20 cellular contexts compared by ENCODE assay signal in genomic region chr5:112586596-112587062, GRCh38.
DNase-seq lines count a peak whose midpoint lies in the region; ATAC-seq and TF ChIP-seq lines count a peak whose summit lies in the region.
"Had no signal": no experiment of that assay in that cellular context is flagged by ENCODE, and none has a peak within 500 bp of the region (broad histone marks: within the 10 kb centered on the region; RNA-seq: fewer than 3 reads in every experiment).

No MANE protein-coding gene starts in this region.

- no peak overlapping the region for H3K27ac Mint-ChIP-seq in activated B cell treated with CpG ODN at 0.5 μM for 24 hours
- no peak overlapping the region for H3K27ac Mint-ChIP-seq in stimulated activated naive B cell treated with anti-CD40 and anti-IgM and Interleukin-4, amounts not matched to agents 10 μg/mL and 1 μg/mL and 100 μg/mL, for 72 hours
- no peak overlapping the region for H3K27ac Mint-ChIP-seq in activated CD4-positive, alpha-beta T cell treated with anti-CD3 and anti-CD28 coated beads, Interleukin-2, amount 10 ng/mL, durations not matched to agents 7 days and 5 days
- H3K27ac Mint-ChIP-seq: activated CD8-positive, alpha-beta T cell treated with anti-CD3 and anti-CD28 coated beads, Interleukin-2, amount 10 ng/mL, durations not matched to agents 7 days and 5 days; activated naive CD8-positive, alpha-beta T cell treated with anti-CD3 and anti-CD28 coated beads for 36 hours; HFFc6; mesothelial cell of epicardium had no signal

- peak overlapping the region; percentile 38 for H3K4me3 Mint-ChIP-seq in activated B cell treated with CpG ODN at 0.5 μM for 24 hours
- peak overlapping the region in 1 of 2 donors; percentile 72 for H3K4me3 Mint-ChIP-seq in stimulated activated naive B cell treated with anti-CD40 and anti-IgM and Interleukin-4, amounts not matched to agents 10 μg/mL and 1 μg/mL and 100 μg/mL, for 72 hours
- H3K4me3 Mint-ChIP-seq in activated CD4-positive, alpha-beta T cell treated with anti-CD3 and anti-CD28 coated beads, Interleukin-2, amount 10 ng/mL, durations not matched to agents 7 days and 5 days = no peak overlapping the region
- H3K4me3 Mint-ChIP-seq: activated CD8-positive, alpha-beta T cell treated with anti-CD3 and anti-CD28 coated beads, Interleukin-2, amount 10 ng/mL, durations not matched to agents 7 days and 5 days; activated naive CD8-positive, alpha-beta T cell treated with anti-CD3 and anti-CD28 coated beads for 36 hours; HFFc6; mesothelial cell of epicardium had no signal

- H3K36me3 Mint-ChIP-seq in activated B cell treated with CpG ODN at 0.5 μM for 24 hours (ENCODE audit: low read depth) = no peaks in the 10 kb centered on the region
- no peaks in the 10 kb centered on the region for H3K36me3 Mint-ChIP-seq in stimulated activated naive B cell treated with anti-CD40 and anti-IgM and Interleukin-4, amounts not matched to agents 10 μg/mL and 1 μg/mL and 100 μg/mL, for 72 hours
- no peaks in the 10 kb centered on the region for H3K36me3 Mint-ChIP-seq in activated CD4-positive, alpha-beta T cell treated with anti-CD3 and anti-CD28 coated beads, Interleukin-2, amount 10 ng/mL, durations not matched to agents 7 days and 5 days (ENCODE audit: low read depth)
- H3K36me3 Mint-ChIP-seq: activated naive CD8-positive, alpha-beta T cell treated with anti-CD3 and anti-CD28 coated beads for 36 hours had no signal

- CTCF ChIA-PET in activated B cell treated with CpG ODN at 0.5 μM for 24 hours (lab: Charles Lee) = no interaction called here
- CTCF ChIA-PET in activated CD4-positive, alpha-beta T cell treated with anti-CD3 and anti-CD28 coated beads, Interleukin-2, amount 10 ng/mL, durations not matched to agents 7 days and 5 days (lab: Charles Lee) = interaction anchor here (0.9 kb wide), 1 partner anchor 16 kb away, joined by 3 read pairs; no protein-coding TSS in a partner anchor

- H3K9me3 Mint-ChIP-seq in activated B cell treated with CpG ODN at 0.5 μM for 24 hours = no peaks in the 10 kb centered on the region
- peaks cover 0 to 1% of the 10 kb centered on the region in 2 donors for H3K9me3 Mint-ChIP-seq in stimulated activated naive B cell treated with anti-CD40 and anti-IgM and Interleukin-4, amounts not matched to agents 10 μg/mL and 1 μg/mL and 100 μg/mL, for 72 hours
- no peaks in the 10 kb centered on the region for H3K9me3 Mint-ChIP-seq in activated CD4-positive, alpha-beta T cell treated with anti-CD3 and anti-CD28 coated beads, Interleukin-2, amount 10 ng/mL, durations not matched to agents 7 days and 5 days
- H3K9me3 Mint-ChIP-seq: HFFc6 had no signal

- H3K36me3 ChIP-seq in heart right ventricle = no peaks in the 10 kb centered on the region

- peak; percentile 71 for ATAC-seq in HG03342 (IDR thresholded peaks at IDR 0.05; ENCODE audit: unreplicated experiment)
- peak; percentile 97 for ATAC-seq in activated B cell treated with CpG ODN at 0.5 μM for 24 hours (ENCODE audit: low read depth)
- ATAC-seq in stimulated activated naive B cell treated with anti-CD40 and anti-IgM and Interleukin-4, amounts not matched to agents 10 μg/mL and 1 μg/mL and 100 μg/mL, for 72 hours (replicated peaks) = peak; percentile 87 to 97
- no peak for ATAC-seq in heart right ventricle
- ATAC-seq: activated CD8-positive, alpha-beta T cell treated with anti-CD3 and anti-CD28 coated beads, Interleukin-2, amount 10 ng/mL, durations not matched to agents 7 days and 5 days; left colon had no signal

- no peaks in the 10 kb centered on the region for H3K27me3 ChIP-seq in heart right ventricle
- H3K27me3 ChIP-seq: testis had no signal

- 80 to 83% methylated on average over 8 of the region's 8 CpGs for WGBS in heart right ventricle, 2 donors

- POLR2A ChIA-PET in activated B cell treated with CpG ODN at 0.5 μM for 24 hours (lab: Charles Lee) = interaction anchor here (0.6 kb wide), 1 partner anchor 34 kb away, joined by 3 read pairs; no protein-coding TSS in a partner anchor
- POLR2A ChIA-PET in activated CD4-positive, alpha-beta T cell treated with anti-CD3 and anti-CD28 coated beads, Interleukin-2, amount 10 ng/mL, durations not matched to agents 7 days and 5 days (lab: Charles Lee) = no interaction called here

- H3K4me1 ChIP-seq in heart right ventricle = no peaks in the 10 kb centered on the region
- H3K4me1 ChIP-seq: testis had no signal

- peaks cover 0 to 6% (median 0%) of the 10 kb centered on the region in 11 donors for H3K9me3 ChIP-seq in heart right ventricle
- H3K9me3 ChIP-seq: testis had no signal

- no peak overlapping the region for H3K27ac ChIP-seq in heart right ventricle
- H3K27ac ChIP-seq: 22Rv1, testis, VCaP had no signal

- intact Hi-C loops in activated B cell treated with CpG ODN at 0.5 μM for 24 hours (cut with micrococcal nuclease) = loop anchor here (1.0 to 2.0 kb wide), 2 partner anchors 8 to 18 kb away; no protein-coding TSS in a partner anchor
- intact Hi-C loops in heart right ventricle (cut with DNase I) = no loop called here

- H3K4me1 Mint-ChIP-seq in activated B cell treated with CpG ODN at 0.5 μM for 24 hours = peaks cover 37% of the 10 kb centered on the region
- peaks cover 20 to 23% of the 10 kb centered on the region in 2 donors for H3K4me1 Mint-ChIP-seq in stimulated activated naive B cell treated with anti-CD40 and anti-IgM and Interleukin-4, amounts not matched to agents 10 μg/mL and 1 μg/mL and 100 μg/mL, for 72 hours
- no peaks in the 10 kb centered on the region for H3K4me1 Mint-ChIP-seq in activated CD4-positive, alpha-beta T cell treated with anti-CD3 and anti-CD28 coated beads, Interleukin-2, amount 10 ng/mL, durations not matched to agents 7 days and 5 days
- H3K4me1 Mint-ChIP-seq: activated naive CD8-positive, alpha-beta T cell treated with anti-CD3 and anti-CD28 coated beads for 36 hours had no signal

- no peak overlapping the region for H3K4me3 ChIP-seq in heart right ventricle
- H3K4me3 ChIP-seq: testis had no signal

- no peaks in the 10 kb centered on the region for H3K27me3 Mint-ChIP-seq in activated B cell treated with CpG ODN at 0.5 μM for 24 hours
- peaks cover 25 to 26% of the 10 kb centered on the region in 2 donors for H3K27me3 Mint-ChIP-seq in stimulated activated naive B cell treated with anti-CD40 and anti-IgM and Interleukin-4, amounts not matched to agents 10 μg/mL and 1 μg/mL and 100 μg/mL, for 72 hours
- peaks cover 5% of the 10 kb centered on the region for H3K27me3 Mint-ChIP-seq in activated CD4-positive, alpha-beta T cell treated with anti-CD3 and anti-CD28 coated beads, Interleukin-2, amount 10 ng/mL, durations not matched to agents 7 days and 5 days
- H3K27me3 Mint-ChIP-seq: activated naive CD8-positive, alpha-beta T cell treated with anti-CD3 and anti-CD28 coated beads for 36 hours had no signal

- DNase-seq in NCI-H82 (lab: John Stamatoyannopoulos, UW) (peak; percentile 2), NCI-H82 treated with DMSO at 0.1 percent for 48 hours (lab: John Stamatoyannopoulos, UW; ENCODE audit: unreplicated experiment) (no peak), activated B cell treated with CpG ODN at 0.5 μM for 24 hours (peak; percentile 52), heart right ventricle (no peak), SHP77 (lab: John Stamatoyannopoulos, UW) (no peak)
- peak; percentile 59 for DNase-seq in stimulated activated naive B cell treated with anti-CD40 and anti-IgM and Interleukin-4, amounts not matched to agents 10 μg/mL and 1 μg/mL and 100 μg/mL, for 72 hours
- no peak for DNase-seq in activated CD4-positive, alpha-beta T cell treated with anti-CD3 and anti-CD28 coated beads, Interleukin-2, amount 10 ng/mL, durations not matched to agents 7 days and 5 days
- DNase-seq: activated CD8-positive, alpha-beta T cell treated with anti-CD3 and anti-CD28 coated beads, Interleukin-2, amount 10 ng/mL, durations not matched to agents 7 days and 5 days; activated naive CD8-positive, alpha-beta T cell treated with anti-CD3 and anti-CD28 coated beads for 36 hours; HFFc6; left colon; NCI-H146; NCI-H345; SHP77 treated with DMSO at 0.1 percent for 48 hours; T-helper 1 cell; testis had no signal

- TF ChIP-seq CTCF in activated B cell treated with CpG ODN at 0.5 μM for 24 hours (IDR thresholded peaks at IDR 0.05) (no peak), heart right ventricle (IDR thresholded peaks at IDR 0.05) (no peak)

Comparison
In these comparisons a context has a peak if more than half of its experiments do, and no peak if none do; other contexts are left out.
1. DNase-seq: peak in NCI-H82 (single experiment), activated B cell treated with CpG ODN at 0.5 μM for 24 hours (single experiment) and stimulated activated naive B cell treated with anti-CD40 and anti-IgM and Interleukin-4, amounts not matched to agents 10 μg/mL and 1 μg/mL and 100 μg/mL, for 72 hours (single experiment); none in NCI-H82 treated with DMSO at 0.1 percent for 48 hours (single experiment), activated CD4-positive, alpha-beta T cell treated with anti-CD3 and anti-CD28 coated beads, Interleukin-2, amount 10 ng/mL, durations not matched to agents 7 days and 5 days (single experiment), heart right ventricle (0 of 2) and SHP77 (0 of 2).
2. ATAC-seq: peak in HG03342 (single experiment), activated B cell treated with CpG ODN at 0.5 μM for 24 hours (single experiment) and stimulated activated naive B cell treated with anti-CD40 and anti-IgM and Interleukin-4, amounts not matched to agents 10 μg/mL and 1 μg/mL and 100 μg/mL, for 72 hours (2 of 2); none in heart right ventricle (0 of 8).